Comparison of ENCODE assay signal across 1 cellular context in the genomic region with DNA sequence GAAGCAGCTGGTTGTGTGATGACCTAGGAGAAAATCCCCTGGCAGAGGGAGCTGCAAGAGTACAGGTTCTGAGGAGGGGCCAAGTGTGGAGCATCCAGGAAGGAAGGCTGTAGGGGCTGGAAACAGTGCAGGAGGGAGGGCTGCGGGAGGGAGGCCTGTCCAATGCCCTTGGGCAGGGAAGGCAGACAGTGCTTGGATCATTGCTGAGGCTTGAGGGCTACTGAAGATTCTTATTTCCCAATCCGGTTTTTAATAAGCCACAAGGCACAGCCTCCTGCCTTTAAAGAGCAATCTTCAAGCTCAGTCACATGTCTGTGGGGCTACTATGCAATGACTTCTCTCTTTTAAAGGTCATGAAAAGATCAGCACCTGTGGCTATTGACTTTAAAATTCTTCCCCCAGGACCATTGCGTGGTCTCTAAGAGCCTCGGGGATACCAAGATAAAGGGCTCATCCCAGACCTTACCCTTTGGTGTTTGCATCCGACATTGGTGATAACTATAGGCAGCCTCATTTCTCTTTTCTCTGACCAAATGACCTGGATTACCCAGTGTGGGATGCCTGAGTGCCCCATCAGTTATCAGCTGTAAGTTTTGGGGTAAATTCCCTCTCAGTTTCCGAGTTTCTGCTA.
TF ChIP-seq lines count a peak whose summit lies in the region.

No MANE protein-coding gene starts in this region.

TF ChIP-seq in IMR-90, 13 proteins besides CTCF, POLR2A, EP300 and RAD21 (continued from another document):
- TF ChIP-seq, protein P1, sequence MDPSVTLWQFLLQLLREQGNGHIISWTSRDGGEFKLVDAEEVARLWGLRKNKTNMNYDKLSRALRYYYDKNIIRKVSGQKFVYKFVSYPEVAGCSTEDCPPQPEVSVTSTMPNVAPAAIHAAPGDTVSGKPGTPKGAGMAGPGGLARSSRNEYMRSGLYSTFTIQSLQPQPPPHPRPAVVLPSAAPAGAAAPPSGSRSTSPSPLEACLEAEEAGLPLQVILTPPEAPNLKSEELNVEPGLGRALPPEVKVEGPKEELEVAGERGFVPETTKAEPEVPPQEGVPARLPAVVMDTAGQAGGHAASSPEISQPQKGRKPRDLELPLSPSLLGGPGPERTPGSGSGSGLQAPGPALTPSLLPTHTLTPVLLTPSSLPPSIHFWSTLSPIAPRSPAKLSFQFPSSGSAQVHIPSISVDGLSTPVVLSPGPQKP (IDR thresholded peaks at IDR 0.05; ENCODE audit: borderline replicate concordance, low read depth, low read length) = no peak
- no peak for TF ChIP-seq CEBPB (IDR thresholded peaks at IDR 0.05; ENCODE audit: low read depth, low read length)
- TF ChIP-seq BHLHE40 (IDR thresholded peaks at IDR 0.05; ENCODE audit: low read depth, low read length) = no peak
- TF ChIP-seq MAFK (IDR thresholded peaks at IDR 0.05; ENCODE audit: low read depth, low read length) = no peak
